ENCODE assay signal across 25 cellular contexts in the genomic region with DNA sequence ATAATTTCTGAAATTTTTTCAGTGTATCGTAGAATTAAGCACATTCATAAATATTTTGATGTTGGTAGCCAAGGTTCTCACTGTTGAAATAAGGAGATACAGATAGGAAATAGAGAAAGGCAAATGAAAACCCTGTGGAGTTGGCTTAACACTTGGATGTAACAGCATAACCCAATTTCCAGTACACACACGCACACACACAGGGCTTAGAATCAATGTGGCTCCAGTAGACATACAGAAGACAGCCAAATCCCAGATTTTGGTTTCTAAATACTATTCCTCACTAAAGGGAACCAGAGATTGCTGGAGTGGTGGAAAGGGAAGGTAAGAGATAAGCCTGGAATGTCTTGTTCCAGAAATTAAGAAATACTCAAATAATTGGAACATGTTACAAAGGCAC.
"Had no signal": no experiment of that assay in that cellular context is flagged by ENCODE, and none has a peak within 500 bp of the region (broad histone marks: within the 10 kb centered on the region; RNA-seq: fewer than 3 reads in every experiment).

No MANE protein-coding gene starts in this region.

- H3K27me3 ChIP-seq: esophagus muscularis mucosa, ovary, stomach, thyroid gland, vagina had no signal

- H3K4me3 ChIP-seq: coronary artery, esophagus muscularis mucosa, lung, ovary, stomach, thyroid gland, vagina had no signal

- ATAC-seq: left colon; sciatic nerve; stimulated activated effector memory CD8-positive, alpha-beta T cell treated with anti-CD3 and anti-CD28 coated beads, Interleukin-12 subunit alpha, Interleukin-12 subunit beta, amount 100 ng/mL, for 72 hours had no signal

- DNase-seq: dermis blood vessel endothelial cell; effector memory CD4-positive, alpha-beta T cell; hypothalamus; immature natural killer cell; islet precursor cell; kidney glomerular epithelial cell; left colon; natural killer cell; occipital lobe; ovary; retina; stimulated activated CD4-positive, alpha-beta T cell treated with anti-CD3 and anti-CD28 coated beads, Interleukin-2, amount 100 ng/mL, for 24 hours; stimulated activated CD4-positive, alpha-beta T cell treated with anti-CD3 and anti-CD28 coated beads, Interleukin-4, amount 100 ng/mL, for 24 hours; stimulated activated naive CD4-positive, alpha-beta T cell treated with Interleukin-2 at 50 U/mL for 16 hours; stomach; thyroid gland; trophoblast cell had no signal

- H3K27ac ChIP-seq: coronary artery, esophagus muscularis mucosa, ovary, stomach, thyroid gland, vagina had no signal

- H3K9me3 ChIP-seq: esophagus muscularis mucosa, ovary, stomach, thyroid gland, vagina had no signal

- H3K36me3 ChIP-seq: ovary, thyroid gland, vagina had no signal

- FAIRE-seq: endothelial cell of umbilical vein, frontal cortex had no signal
